In the genomic region with DNA sequence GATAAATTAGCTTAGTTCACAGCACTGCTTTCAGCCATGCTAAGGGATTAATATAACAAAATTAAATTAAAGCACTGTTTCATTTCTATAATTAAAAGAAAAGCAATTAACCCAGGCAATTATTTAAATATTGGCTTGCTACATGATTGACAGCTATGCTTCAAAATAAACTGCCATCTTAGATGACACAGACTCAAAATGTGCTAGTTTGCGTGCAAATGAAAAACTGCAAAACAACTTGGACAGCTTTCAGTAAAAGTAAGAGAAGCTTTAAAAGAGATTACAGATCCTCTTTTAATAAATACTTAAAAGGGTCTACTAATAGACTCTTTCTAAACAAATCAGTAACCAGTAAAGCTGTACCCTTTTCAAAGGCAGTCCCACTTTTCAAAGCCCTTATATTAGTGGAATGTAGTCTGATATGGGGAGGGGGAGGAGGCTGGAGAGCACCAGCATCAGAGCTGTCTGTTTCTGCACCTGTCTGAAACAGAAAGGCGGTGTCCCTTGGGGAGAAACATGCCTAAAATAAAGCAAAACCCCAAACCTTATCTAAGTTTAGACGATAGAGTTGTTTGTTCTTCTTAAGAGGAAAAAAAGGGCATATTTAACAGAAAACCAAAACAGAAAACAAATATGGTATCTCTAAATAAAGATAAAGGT, we compare ENCODE assay signal across 13 cellular contexts. TPM values are rescaled to one million over a fixed set of nuclear protein-coding genes. Genes with fewer than 3 reads are reported as not detected.
DNase-seq lines count a peak whose midpoint lies in the region; ATAC-seq and FAIRE-seq lines count a peak whose summit lies in the region.
"Had no signal": no experiment of that assay in that cellular context is flagged by ENCODE, and none has a peak within 500 bp of the region (broad histone marks: within the 10 kb centered on the region; RNA-seq: fewer than 3 reads in every experiment).

No MANE protein-coding gene starts in this region.

- H3K27me3 ChIP-seq in BLaER1 treated with 17β-estradiol and CSF1 and Interleukin-3, amounts not matched to agents 10 nM and 100 nM, result no peaks in the 10 kb centered on the region
- H3K27me3 ChIP-seq: gastrocnemius medialis had no signal

- peaks cover 0 to 11% (median 0%) of the 10 kb centered on the region in 11 experiments; a peak in 2 of 22 replicates for H4K20me1 ChIP-seq in BLaER1 treated with 17β-estradiol and CSF1 and Interleukin-3, amounts not matched to agents 10 nM and 100 nM

- CTCF ChIA-PET in activated CD4-positive, alpha-beta T cell treated with anti-CD3 and anti-CD28 coated beads for 36 hours (lab: Charles Lee), result interaction anchor here (0.6 to 1.8 kb wide), 3 partner anchors 12 to 32 kb away, joined by 3 to 4 read pairs (median 3); no protein-coding TSS in a partner anchor

- POLR2A ChIA-PET in activated CD4-positive, alpha-beta T cell treated with anti-CD3 and anti-CD28 coated beads for 36 hours (lab: Charles Lee), result no interaction called here

- H3K9me3 ChIP-seq in BLaER1 treated with 17β-estradiol and CSF1 and Interleukin-3, amounts not matched to agents 10 nM and 100 nM (replicated peaks in 1 of 11), result no peaks in the 10 kb centered on the region
- H3K9me3 ChIP-seq: gastrocnemius medialis had no signal

- no peak overlapping the region for H3K27ac Mint-ChIP-seq in activated CD4-positive, alpha-beta T cell treated with anti-CD3 and anti-CD28 coated beads for 36 hours

- H3K9me3 Mint-ChIP-seq in activated CD4-positive, alpha-beta T cell treated with anti-CD3 and anti-CD28 coated beads for 36 hours (ENCODE audit: low read depth), result no peaks in the 10 kb centered on the region

- peak overlapping the region in 3 of 10 experiments; percentile 8 to 42 (median 12); a peak in 3 of 20 replicates for H3K4me3 ChIP-seq in BLaER1 treated with 17β-estradiol and CSF1 and Interleukin-3, amounts not matched to agents 10 nM and 100 nM
- H3K4me3 ChIP-seq: gastrocnemius medialis had no signal

- peaks cover 0 to 24% (median 10%) of the 10 kb centered on the region in 11 experiments; a peak in 15 of 22 replicates for H3K36me3 ChIP-seq in BLaER1 treated with 17β-estradiol and CSF1 and Interleukin-3, amounts not matched to agents 10 nM and 100 nM
- H3K36me3 ChIP-seq: gastrocnemius medialis had no signal

- H3K4me1 ChIP-seq in BLaER1 treated with 17β-estradiol and CSF1 and Interleukin-3, amounts not matched to agents 10 nM and 100 nM, result peaks cover 44 to 98% (median 83%) of the 10 kb centered on the region in 10 experiments

- no peaks in the 10 kb centered on the region for H3K27me3 Mint-ChIP-seq in activated CD4-positive, alpha-beta T cell treated with anti-CD3 and anti-CD28 coated beads for 36 hours

- ATAC-seq in HG02678 (IDR thresholded peaks at IDR 0.05; ENCODE audit: unreplicated experiment), result peak; percentile 89
- ATAC-seq in HG03469 (IDR thresholded peaks at IDR 0.05; ENCODE audit: unreplicated experiment), result peak; percentile 66
- no peak for ATAC-seq in activated CD4-positive, alpha-beta T cell treated with anti-CD3 and anti-CD28 coated beads for 36 hours
- ATAC-seq: gastrocnemius medialis; stimulated activated naive CD8-positive, alpha-beta T cell treated with anti-CD3 and anti-CD28 coated beads, Interleukin-15, Interleukin-2, amounts not matched to agents 100 U/mL and 50 U/mL, for 24 hours had no signal

- FAIRE-seq in frontal cortex (lab: Jason Lieb, UNC), result no peak

- peaks cover 1% of the 10 kb centered on the region for H3K36me3 Mint-ChIP-seq in activated CD4-positive, alpha-beta T cell treated with anti-CD3 and anti-CD28 coated beads for 36 hours (ENCODE audit: low read depth)

- peak overlapping the region in 4 of 11 experiments; percentile 10 to 22 (median 12); a peak in 2 of 22 replicates for H3K27ac ChIP-seq in BLaER1 treated with 17β-estradiol and CSF1 and Interleukin-3, amounts not matched to agents 10 nM and 100 nM
- H3K27ac ChIP-seq: gastrocnemius medialis had no signal

- no peak overlapping the region for H3K4me3 Mint-ChIP-seq in activated CD4-positive, alpha-beta T cell treated with anti-CD3 and anti-CD28 coated beads for 36 hours

- peaks cover 17% of the 10 kb centered on the region for H3K4me1 Mint-ChIP-seq in activated CD4-positive, alpha-beta T cell treated with anti-CD3 and anti-CD28 coated beads for 36 hours

- H3K9ac ChIP-seq in BLaER1 treated with 17β-estradiol and CSF1 and Interleukin-3, amounts not matched to agents 10 nM and 100 nM, result peak overlapping the region in 2 of 11 experiments; percentile 21 to 62; a peak in 3 of 22 replicates

- DNase-seq in GM19238 (ENCODE audit: insufficient read length, low spot score) (peak; percentile 21), activated T-cell treated with anti-CD3 and anti-CD28 coated beads for 4 hours (no peak), frontal cortex (ENCODE audit: low spot score in 2 of 2) (no peak)
- DNase-seq in activated naive CD4-positive, alpha-beta T cell treated with Interleukin-2 at 50 U/mL for 16 hours, result no peak
- DNase-seq in activated CD4-positive, alpha-beta T cell treated with anti-CD3 and anti-CD28 coated beads for 36 hours, result no peak
- DNase-seq: gastrocnemius medialis; mesenchymal stem cell; NCI-H524; stimulated activated naive CD8-positive, alpha-beta T cell treated with anti-CD3 and anti-CD28 coated beads, Interleukin-15, Interleukin-2, amounts not matched to agents 100 U/mL and 50 U/mL, for 24 hours; T1000 had no signal

- intact Hi-C loops in activated CD4-positive, alpha-beta T cell treated with anti-CD3 and anti-CD28 coated beads for 36 hours (cut with DNase I, micrococcal nuclease), result loop anchor here in 1 of 2 experiments (2.0 kb wide), 1 partner anchor 14 kb away; no protein-coding TSS in a partner anchor

- H3K4me2 ChIP-seq in BLaER1 treated with 17β-estradiol and CSF1 and Interleukin-3, amounts not matched to agents 10 nM and 100 nM, result peak overlapping the region in 10 of 11 experiments; percentile 9 to 92 (median 66); a peak in 17 of 22 replicates

RNA-seq across cellular contexts. Expression of a gene that starts 20.8 kb away (rescaled TPM):
- total RNA-seq in activated CD4-positive, alpha-beta T cell treated with anti-CD3 and anti-CD28 coated beads for 36 hours, result 10 to 100 TPM; 15.9 to 25.1 TPM
- 28.9 TPM for total RNA-seq in frontal cortex
